8 cellular contexts compared by ENCODE assay signal in genomic region chr7:35801392-35802101, GRCh38. TPM values are rescaled to one million over a fixed set of nuclear protein-coding genes. Genes with fewer than 3 reads are reported as not detected.
DNase-seq lines count a peak whose midpoint lies in the region; ATAC-seq, FAIRE-seq and TF ChIP-seq lines count a peak whose summit lies in the region.

No MANE protein-coding gene starts in this region.

- POLR2A ChIA-PET in HepG2 (lab: Yijun Ruan, JAX), result interaction anchor here (0.6 to 4.0 kb wide), 12 partner anchors 12 to 588 kb away, joined by 3 to 52 read pairs (median 4); partner anchors contain the start of genes ANLN and HERPUD2

- H3K4me1 ChIP-seq in colonic mucosa, result peaks cover 3% of the 10 kb centered on the region
- peaks cover 45% of the 10 kb centered on the region for H3K4me1 ChIP-seq in HepG2 (ENCODE audit: insufficient read depth, low read length)

- H4K20me1 ChIP-seq in HepG2 (ENCODE audit: insufficient read depth, low read length), result peaks cover 32% of the 10 kb centered on the region

- peaks cover 56% of the 10 kb centered on the region for H3K79me2 ChIP-seq in HepG2 (ENCODE audit: insufficient read depth, low read length)

- H3K36me3 ChIP-seq in colonic mucosa (no peaks in the 10 kb centered on the region), HepG2 (replicated peaks in 1 of 2; ENCODE audit: control insufficient read depth in 1 of 2, insufficient read depth in 2 of 2, low read length in 2 of 2) (no peaks in the 10 kb centered on the region)

- no peaks in the 10 kb centered on the region for H3K9me3 ChIP-seq in colonic mucosa
- H3K9me3 ChIP-seq in HepG2 (ENCODE audit: low read length), result no peaks in the 10 kb centered on the region

- CTCF ChIA-PET in HepG2 (lab: Yijun Ruan, JAX; ENCODE audit: low intra/inter-chr PET ratio, low total read pairs), result no interaction called here

- BruUV-seq in HepG2 (replicated peaks; lab: Mats Ljungman, UMichigan), result no TSS peak

- TF ChIP-seq CTCF in AG09319 (IDR thresholded peaks at IDR 0.05; ENCODE audit: low read depth, low read length) (peak; percentile 76), colonic mucosa (IDR thresholded peaks at IDR 0.05) (peak; percentile 46), HepG2 (CRISPR knock-in tag; IDR thresholded peaks at IDR 0.05) (peak; percentile 69)

- ATAC-seq in GM18868 (IDR thresholded peaks at IDR 0.05; ENCODE audit: unreplicated experiment) (peak; percentile 26), HG03108 (IDR thresholded peaks at IDR 0.05; ENCODE audit: unreplicated experiment) (peak; percentile 25), HepG2 (peak; percentile 78)

- H2AFZ ChIP-seq in HepG2 (ENCODE audit: low read length), result no peak overlapping the region

- no peak for FAIRE-seq in HepG2 (lab: Jason Lieb, UNC)

- WGBS in HepG2 (ENCODE audit: low lambda C conversion rate), result under 1% methylated on average over 24 of the region's 70 CpGs

- intact Hi-C loops in colonic mucosa (cut with DNase I) (loop anchor here (5.0 to 10.0 kb wide), 2 partner anchors 63 to 106 kb away; no protein-coding TSS in a partner anchor), HepG2 (cut with micrococcal nuclease; ENCODE audit: unreplicated experiment) (loop anchor here (1.0 to 5.0 kb wide), 4 partner anchors 43 to 586 kb away; partner anchors contain the start of gene ANLN)

- H3K27me3 ChIP-seq in colonic mucosa (no peaks in the 10 kb centered on the region), HepG2 (ENCODE audit: control insufficient read depth in 1 of 2, insufficient read depth in 2 of 2, low read length in 2 of 2) (peaks cover 0 to 3% of the 10 kb centered on the region in 2 experiments; a peak in 1 of 5 replicates)

- DNase-seq in AG09319 (ENCODE audit: extremely low read depth, low read depth) (peak; percentile 25), NCI-H510A (lab: John Stamatoyannopoulos, UW) (peak; percentile 52), colonic mucosa (peak; percentile 76), HepG2 (ENCODE audit: low spot score) (peak; percentile 32)
- DNase-seq in activated CD4-positive, alpha-beta T cell treated with anti-CD3 and anti-CD28 coated beads for 48 hours, result peak; percentile 81
- peak; percentile 74 for DNase-seq in stimulated activated CD4-positive, alpha-beta T cell treated with anti-CD3 and anti-CD28 coated beads, Interleukin-4, amount 100 ng/mL, for 1 hour

- H3K27ac ChIP-seq in colonic mucosa (peak overlapping the region; percentile 98), HepG2 (ENCODE audit: extremely low read length, insufficient read depth, low read length) (peak overlapping the region; percentile 96)

- H3K4me2 ChIP-seq in HepG2 (ENCODE audit: low read depth, low read length), result peak overlapping the region; percentile 84

- in situ Hi-C loops in HepG2 (cut with HindIII; ENCODE audit: extremely low pct_ligation_motif_present, low pct_unique_long_range_greater_than_20kb), result no loop called here

- no peak for TF ChIP-seq RAD21 in HepG2 (CRISPR knock-in tag; IDR thresholded peaks at IDR 0.05)

- TF ChIP-seq EP300 in HepG2 (IDR thresholded peaks at IDR 0.05; ENCODE audit: low read depth in 2 of 2, low read length in 2 of 2), result no peak
- no peak for TF ChIP-seq EP300 in HepG2 (CRISPR knock-in tag; IDR thresholded peaks at IDR 0.05; ENCODE audit: borderline replicate concordance)

- H3K9ac ChIP-seq in colonic mucosa (ENCODE audit: low read depth in 2 of 2, low read length in 2 of 2) (peak overlapping the region; percentile 82 to 94), HepG2 (ENCODE audit: insufficient read depth, low read depth, low read length) (peak overlapping the region; percentile 90)

- peak overlapping the region; percentile 74 for H3K4me3 ChIP-seq in colonic mucosa
- H3K4me3 ChIP-seq in HepG2 (replicated peaks in 1 of 3; ENCODE audit: insufficient read depth in 1 of 3, low read depth in 2 of 3, low read length in 3 of 3), result peak overlapping the region; percentile 85 to 97 (median 87)

- 0 out of 4 replicates have a peak, but pooled peaks of 1 of the 2 experiments have one; percentile 12 for TF ChIP-seq POLR2A in HepG2 (IDR thresholded peaks at IDR 0.05; ENCODE audit: insufficient read depth in 1 of 2, low read depth in 2 of 2, low read length in 2 of 2)

TF ChIP-seq in HepG2, 621 proteins besides CTCF, POLR2A, EP300 and RAD21 (continues in another document):
- TF ChIP-seq DNMT1 (CRISPR knock-in tag; IDR thresholded peaks at IDR 0.05) (no peak), YEATS4 (CRISPR knock-in tag; IDR thresholded peaks at IDR 0.05; ENCODE audit: borderline replicate concordance) (peak; percentile 10; the same call in 1 of the 2 replicates), HNF1A (IDR thresholded peaks at IDR 0.05; ENCODE audit: low read depth) (no peak), HNF1A (CRISPR knock-in tag; IDR thresholded peaks at IDR 0.05; ENCODE audit: borderline replicate concordance) (no peak), ZNF501 (CRISPR knock-in tag; IDR thresholded peaks at IDR 0.05) (0 out of 2 replicates have a peak, but pooled peaks have one; percentile 29), THYN1 (CRISPR knock-in tag; IDR thresholded peaks at IDR 0.05; ENCODE audit: borderline replicate concordance, low read depth) (no peak), KMT2B (CRISPR knock-in tag; IDR thresholded peaks at IDR 0.05) (no peak), RBAK (CRISPR knock-in tag; IDR thresholded peaks at IDR 0.05) (no peak), ETV6 (CRISPR knock-in tag; conservative IDR thresholded peaks at IDR 0.05) (no peak), ZNF251 (CRISPR knock-in tag; IDR thresholded peaks at IDR 0.05) (no peak), ZNF382 (CRISPR knock-in tag; IDR thresholded peaks at IDR 0.05; ENCODE audit: borderline replicate concordance) (no peak), ZNF713 (CRISPR knock-in tag; IDR thresholded peaks at IDR 0.05) (no peak), ZNF782 (CRISPR knock-in tag; IDR thresholded peaks at IDR 0.05; ENCODE audit: borderline replicate concordance) (no peak), NFKBIZ (CRISPR knock-in tag; IDR thresholded peaks at IDR 0.05) (no peak; the same call in 1 of the 2 replicates), DBP (CRISPR knock-in tag; IDR thresholded peaks at IDR 0.05; ENCODE audit: not compliant biosample characterization) (no peak)

RNA-seq across cellular contexts. Expression of gene SEPTIN7, which starts 0.7 kb away (rescaled TPM):
- total RNA-seq in colonic mucosa (100 to 1,000 TPM; 107 to 164 TPM), HepG2 (2016; rRNA removed; fragmentation: Illumina TruSeq; extraction: Trizol) (129 and 215 TPM in 2 replicates)
- 9.6 and 11.6 TPM in 2 replicates for total RNA-seq in HepG2 (2016; cell fraction: cytosol; rRNA removed; fragmentation: Illumina TruSeq; extraction: Trizol; ENCODE audit: low read depth)
- 128 and 219 TPM in 2 replicates for total RNA-seq in HepG2 (2016; cell fraction: insoluble cytoplasmic fraction; rRNA removed; fragmentation: Illumina TruSeq; extraction: Trizol)
- total RNA-seq in HepG2 (2016; cell fraction: membrane; rRNA removed; fragmentation: Illumina TruSeq; extraction: Trizol), result 32.1 and 46.0 TPM in 2 replicates
- total RNA-seq in HepG2 (2016; cell fraction: nucleus; rRNA removed; fragmentation: Illumina TruSeq; extraction: Trizol), result 73.3 and 80.1 TPM in 2 replicates
- polyA plus RNA-seq in HepG2 (2011; rRNA removed), result 71.6 and 103 TPM in 2 replicates
- polyA plus RNA-seq in HepG2 (2011; cell fraction: cytosol; rRNA removed), result 30.0 and 48.8 TPM in 2 replicates
- 15.0 and 15.1 TPM in 2 replicates for polyA plus RNA-seq in HepG2 (2011; cell fraction: nucleus; rRNA removed)
- polyA plus RNA-seq in HepG2 (2012), result 80.8 and 116 TPM in 2 replicates
- polyA plus RNA-seq in HepG2 (2016; cell fraction: cytosol; fragmentation: Illumina TruSeq; extraction: Trizol; ENCODE audit: low read depth), result 12.3 and 12.5 TPM in 2 replicates
- 227 and 242 TPM in 2 replicates for polyA plus RNA-seq in HepG2 (2016; cell fraction: insoluble cytoplasmic fraction; fragmentation: Illumina TruSeq; extraction: Trizol; ENCODE audit: low read depth)
- 28.2 and 28.5 TPM in 2 replicates for polyA plus RNA-seq in HepG2 (2016; cell fraction: membrane; fragmentation: Illumina TruSeq; extraction: Trizol; ENCODE audit: low read depth)
- polyA plus RNA-seq in HepG2 (2016; cell fraction: nucleus; fragmentation: Illumina TruSeq; extraction: Trizol; ENCODE audit: insufficient read depth, low read depth), result 84.5 and 88.0 TPM in 2 replicates
- polyA minus RNA-seq in HepG2 (2011; rRNA and poly(A)+ RNA removed; ENCODE audit: low replicate concordance), result 20.9 and 38.7 TPM in 2 replicates
- 49.4 and 59.4 TPM in 2 replicates for polyA minus RNA-seq in HepG2 (2011; cell fraction: cytosol; rRNA and poly(A)+ RNA removed)
- polyA minus RNA-seq in HepG2 (2011; cell fraction: nucleus; rRNA and poly(A)+ RNA removed), result 101 and 117 TPM in 2 replicates

Comparison
In these comparisons a context has a peak if more than half of its experiments do, and no peak if none do; other contexts are left out.
1. Peak in every context shown above with its lines: DNase-seq, ATAC-seq, H3K4me3 ChIP-seq and H3K27ac ChIP-seq.
2. DNase-seq: peak in every context shown above with its lines; median percentile 81 in activated CD4-positive, alpha-beta T cell treated with anti-CD3 and anti-CD28 coated beads for 48 hours; 76 in colonic mucosa; 74 in stimulated activated CD4-positive, alpha-beta T cell treated with anti-CD3 and anti-CD28 coated beads, Interleukin-4, amount 100 ng/mL, for 1 hour; 52 in NCI-H510A; 32 in HepG2; 25 in AG09319.
3. ATAC-seq: peak in every context shown above with its lines; median percentile 78 in HepG2; 26 in GM18868; 25 in HG03108.